Comparison of ENCODE assay signal across 1 cellular context in the genomic region with DNA sequence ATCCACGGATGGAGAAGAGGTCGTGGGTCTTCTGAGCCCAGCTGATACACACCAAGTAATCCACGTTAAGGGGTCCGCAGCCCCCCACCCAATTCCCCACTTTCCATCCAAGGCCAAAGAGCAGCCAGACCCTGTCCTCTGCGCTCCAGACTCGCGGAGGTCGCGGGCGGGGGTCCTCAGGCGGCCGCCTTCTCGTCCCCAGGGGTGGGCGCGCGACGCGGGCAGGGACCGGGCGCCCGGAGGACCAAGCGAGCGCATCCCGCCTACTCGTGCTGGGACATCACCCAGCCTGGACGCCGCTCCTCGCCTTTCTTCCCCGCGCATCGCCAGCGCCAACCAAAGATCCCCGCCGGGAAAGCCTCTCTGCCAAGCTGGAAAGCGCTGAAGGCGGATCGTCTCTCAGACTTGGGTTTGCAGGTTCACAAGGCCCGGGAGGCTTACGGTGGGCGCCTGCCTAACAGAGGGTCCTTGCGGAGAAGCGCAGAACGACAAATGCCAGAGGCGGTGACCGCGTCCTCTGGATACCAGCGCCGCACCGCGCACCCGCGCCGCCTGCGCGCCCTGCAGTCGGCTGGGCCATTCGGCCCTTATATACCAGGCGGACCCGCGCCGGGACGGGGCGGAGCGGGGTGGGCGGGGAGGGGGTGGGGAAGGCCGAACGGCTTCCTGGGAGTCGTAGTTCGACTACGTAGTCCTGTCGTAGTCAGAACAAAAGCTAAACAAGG.
A peak's percentile ranks its signal among the peaks of the same experiment; 100 is the strongest.
TF ChIP-seq lines count a peak whose summit lies in the region.

No MANE protein-coding gene starts in this region.

TF ChIP-seq in HepG2, 621 proteins besides CTCF, POLR2A, EP300 and RAD21 (continued from another document and continues in another):
- peak; percentile 65; the same call in 1 of the 2 replicates for TF ChIP-seq EED (CRISPR knock-in tag; IDR thresholded peaks at IDR 0.05)
- TF ChIP-seq U2AF1 (optimal IDR thresholded peaks at IDR 0.05; ENCODE audit: low read depth, low read length), result no peak
- peak; percentile 21; the same call in 1 of the 2 replicates for TF ChIP-seq HNF4A (CRISPR knock-in tag; IDR thresholded peaks at IDR 0.05)
- peak; percentile 49 for TF ChIP-seq SUZ12 (IDR thresholded peaks at IDR 0.05; ENCODE audit: low read depth, low read length)
- TF ChIP-seq BCL6 (CRISPR knock-in tag; IDR thresholded peaks at IDR 0.05), result peak; percentile 81
- TF ChIP-seq MYNN (CRISPR knock-in tag; IDR thresholded peaks at IDR 0.05; ENCODE audit: low read depth), result peak; percentile 90
- peak; percentile 38; the same call in 1 of the 2 replicates for TF ChIP-seq ZNF629 (CRISPR knock-in tag; conservative IDR thresholded peaks at IDR 0.05)
- TF ChIP-seq, protein P1, sequence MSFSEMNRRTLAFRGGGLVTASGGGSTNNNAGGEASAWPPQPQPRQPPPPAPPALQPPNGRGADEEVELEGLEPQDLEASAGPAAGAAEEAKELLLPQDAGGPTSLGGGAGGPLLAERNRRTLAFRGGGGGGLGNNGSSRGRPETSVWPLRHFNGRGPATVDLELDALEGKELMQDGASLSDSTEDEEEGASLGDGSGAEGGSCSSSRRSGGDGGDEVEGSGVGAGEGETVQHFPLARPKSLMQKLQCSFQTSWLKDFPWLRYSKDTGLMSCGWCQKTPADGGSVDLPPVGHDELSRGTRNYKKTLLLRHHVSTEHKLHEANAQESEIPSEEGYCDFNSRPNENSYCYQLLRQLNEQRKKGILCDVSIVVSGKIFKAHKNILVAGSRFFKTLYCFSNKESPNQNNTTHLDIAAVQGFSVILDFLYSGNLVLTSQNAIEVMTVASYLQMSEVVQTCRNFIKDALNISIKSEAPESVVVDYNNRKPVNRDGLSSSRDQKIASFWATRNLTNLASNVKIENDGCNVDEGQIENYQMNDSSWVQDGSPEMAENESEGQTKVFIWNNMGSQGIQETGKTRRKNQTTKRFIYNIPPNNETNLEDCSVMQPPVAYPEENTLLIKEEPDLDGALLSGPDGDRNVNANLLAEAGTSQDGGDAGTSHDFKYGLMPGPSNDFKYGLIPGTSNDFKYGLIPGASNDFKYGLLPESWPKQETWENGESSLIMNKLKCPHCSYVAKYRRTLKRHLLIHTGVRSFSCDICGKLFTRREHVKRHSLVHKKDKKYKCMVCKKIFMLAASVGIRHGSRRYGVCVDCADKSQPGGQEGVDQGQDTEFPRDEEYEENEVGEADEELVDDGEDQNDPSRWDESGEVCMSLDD (CRISPR knock-in tag; IDR thresholded peaks at IDR 0.05; ENCODE audit: borderline replicate concordance), result no peak
- TF ChIP-seq HMG20B (CRISPR knock-in tag; conservative IDR thresholded peaks at IDR 0.05), result 0 out of 2 replicates have a peak, but pooled peaks have one; percentile 40
- TF ChIP-seq RELA (CRISPR knock-in tag; IDR thresholded peaks at IDR 0.05), result peak; percentile 95
- TF ChIP-seq MIER3 (CRISPR knock-in tag; IDR thresholded peaks at IDR 0.05; ENCODE audit: borderline replicate concordance), result peak; percentile 54; the same call in 1 of the 2 replicates
- no peak for TF ChIP-seq PCBP1 (IDR thresholded peaks at IDR 0.05; ENCODE audit: borderline replicate concordance, low read depth, low read length)
- TF ChIP-seq, protein P2, sequence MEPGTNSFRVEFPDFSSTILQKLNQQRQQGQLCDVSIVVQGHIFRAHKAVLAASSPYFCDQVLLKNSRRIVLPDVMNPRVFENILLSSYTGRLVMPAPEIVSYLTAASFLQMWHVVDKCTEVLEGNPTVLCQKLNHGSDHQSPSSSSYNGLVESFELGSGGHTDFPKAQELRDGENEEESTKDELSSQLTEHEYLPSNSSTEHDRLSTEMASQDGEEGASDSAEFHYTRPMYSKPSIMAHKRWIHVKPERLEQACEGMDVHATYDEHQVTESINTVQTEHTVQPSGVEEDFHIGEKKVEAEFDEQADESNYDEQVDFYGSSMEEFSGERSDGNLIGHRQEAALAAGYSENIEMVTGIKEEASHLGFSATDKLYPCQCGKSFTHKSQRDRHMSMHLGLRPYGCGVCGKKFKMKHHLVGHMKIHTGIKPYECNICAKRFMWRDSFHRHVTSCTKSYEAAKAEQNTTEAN (CRISPR knock-in tag; conservative IDR thresholded peaks at IDR 0.05), result 0 out of 2 replicates have a peak, but pooled peaks have one; percentile 47
- peak; percentile 73 for TF ChIP-seq ZMYM4 (CRISPR knock-in tag; IDR thresholded peaks at IDR 0.05)
- no peak; the same call in 1 of the 2 replicates for TF ChIP-seq GTF3A (CRISPR knock-in tag; conservative IDR thresholded peaks at IDR 0.05)
- peak; percentile 100 for TF ChIP-seq POLR2G (IDR thresholded peaks at IDR 0.05; ENCODE audit: low read depth, low read length)
- TF ChIP-seq, protein P3, sequence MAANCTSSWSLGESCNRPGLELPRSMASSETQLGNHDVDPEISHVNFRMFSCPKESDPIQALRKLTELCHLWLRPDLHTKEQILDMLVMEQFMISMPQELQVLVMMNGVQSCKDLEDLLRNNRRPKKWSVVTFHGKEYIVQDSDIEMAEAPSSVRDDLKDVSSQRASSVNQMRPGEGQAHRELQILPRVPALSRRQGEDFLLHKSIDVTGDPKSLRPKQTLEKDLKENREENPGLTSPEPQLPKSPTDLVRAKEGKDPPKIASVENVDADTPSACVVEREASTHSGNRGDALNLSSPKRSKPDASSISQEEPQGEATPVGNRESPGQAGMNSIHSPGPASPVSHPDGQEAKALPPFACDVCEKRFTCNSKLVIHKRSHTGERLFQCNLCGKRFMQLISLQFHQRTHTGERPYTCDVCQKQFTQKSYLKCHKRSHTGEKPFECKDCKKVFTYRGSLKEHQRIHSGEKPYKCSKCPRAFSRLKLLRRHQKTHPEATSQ (CRISPR knock-in tag; IDR thresholded peaks at IDR 0.05; ENCODE audit: borderline replicate concordance), result peak; percentile 72; the same call in 1 of the 2 replicates
- TF ChIP-seq ZC3H4 (CRISPR knock-in tag; IDR thresholded peaks at IDR 0.05; ENCODE audit: borderline replicate concordance), result peak; percentile 45; the same call in 1 of the 2 replicates
- TF ChIP-seq PAF1 (CRISPR knock-in tag; IDR thresholded peaks at IDR 0.05), result no peak
- peak; percentile 60; the same call in 1 of the 2 replicates for TF ChIP-seq ZNF232 (CRISPR knock-in tag; IDR thresholded peaks at IDR 0.05; ENCODE audit: borderline replicate concordance)
- peak; percentile 79; the same call in 1 of the 2 replicates for TF ChIP-seq TARDBP (CRISPR knock-in tag; IDR thresholded peaks at IDR 0.05)
- TF ChIP-seq ZFP90 (CRISPR knock-in tag; IDR thresholded peaks at IDR 0.05; ENCODE audit: borderline replicate concordance), result peak; percentile 49; the same call in 1 of the 2 replicates
- TF ChIP-seq ARNT2 (CRISPR knock-in tag; IDR thresholded peaks at IDR 0.05; ENCODE audit: low read depth), result peak; percentile 96
- TF ChIP-seq ZNF572 (CRISPR knock-in tag; IDR thresholded peaks at IDR 0.05), result 0 out of 2 replicates have a peak, but pooled peaks have one; percentile 90
- 0 out of 2 replicates have a peak, but pooled peaks have one; percentile 59 for TF ChIP-seq ZNF746 (CRISPR knock-in tag; IDR thresholded peaks at IDR 0.05)
- TF ChIP-seq ZNF260 (CRISPR knock-in tag; IDR thresholded peaks at IDR 0.05; ENCODE audit: borderline replicate concordance, low read depth), result no peak
- TF ChIP-seq, protein P4, sequence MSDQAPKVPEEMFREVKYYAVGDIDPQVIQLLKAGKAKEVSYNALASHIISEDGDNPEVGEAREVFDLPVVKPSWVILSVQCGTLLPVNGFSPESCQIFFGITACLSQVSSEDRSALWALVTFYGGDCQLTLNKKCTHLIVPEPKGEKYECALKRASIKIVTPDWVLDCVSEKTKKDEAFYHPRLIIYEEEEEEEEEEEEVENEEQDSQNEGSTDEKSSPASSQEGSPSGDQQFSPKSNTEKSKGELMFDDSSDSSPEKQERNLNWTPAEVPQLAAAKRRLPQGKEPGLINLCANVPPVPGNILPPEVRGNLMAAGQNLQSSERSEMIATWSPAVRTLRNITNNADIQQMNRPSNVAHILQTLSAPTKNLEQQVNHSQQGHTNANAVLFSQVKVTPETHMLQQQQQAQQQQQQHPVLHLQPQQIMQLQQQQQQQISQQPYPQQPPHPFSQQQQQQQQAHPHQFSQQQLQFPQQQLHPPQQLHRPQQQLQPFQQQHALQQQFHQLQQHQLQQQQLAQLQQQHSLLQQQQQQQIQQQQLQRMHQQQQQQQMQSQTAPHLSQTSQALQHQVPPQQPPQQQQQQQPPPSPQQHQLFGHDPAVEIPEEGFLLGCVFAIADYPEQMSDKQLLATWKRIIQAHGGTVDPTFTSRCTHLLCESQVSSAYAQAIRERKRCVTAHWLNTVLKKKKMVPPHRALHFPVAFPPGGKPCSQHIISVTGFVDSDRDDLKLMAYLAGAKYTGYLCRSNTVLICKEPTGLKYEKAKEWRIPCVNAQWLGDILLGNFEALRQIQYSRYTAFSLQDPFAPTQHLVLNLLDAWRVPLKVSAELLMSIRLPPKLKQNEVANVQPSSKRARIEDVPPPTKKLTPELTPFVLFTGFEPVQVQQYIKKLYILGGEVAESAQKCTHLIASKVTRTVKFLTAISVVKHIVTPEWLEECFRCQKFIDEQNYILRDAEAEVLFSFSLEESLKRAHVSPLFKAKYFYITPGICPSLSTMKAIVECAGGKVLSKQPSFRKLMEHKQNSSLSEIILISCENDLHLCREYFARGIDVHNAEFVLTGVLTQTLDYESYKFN (CRISPR knock-in tag; conservative IDR thresholded peaks at IDR 0.05), result peak; percentile 40; the same call in 1 of the 2 replicates
- TF ChIP-seq MED1 (CRISPR knock-in tag; IDR thresholded peaks at IDR 0.05), result peak; percentile 67; the same call in 1 of the 2 replicates
- TF ChIP-seq, protein P5, sequence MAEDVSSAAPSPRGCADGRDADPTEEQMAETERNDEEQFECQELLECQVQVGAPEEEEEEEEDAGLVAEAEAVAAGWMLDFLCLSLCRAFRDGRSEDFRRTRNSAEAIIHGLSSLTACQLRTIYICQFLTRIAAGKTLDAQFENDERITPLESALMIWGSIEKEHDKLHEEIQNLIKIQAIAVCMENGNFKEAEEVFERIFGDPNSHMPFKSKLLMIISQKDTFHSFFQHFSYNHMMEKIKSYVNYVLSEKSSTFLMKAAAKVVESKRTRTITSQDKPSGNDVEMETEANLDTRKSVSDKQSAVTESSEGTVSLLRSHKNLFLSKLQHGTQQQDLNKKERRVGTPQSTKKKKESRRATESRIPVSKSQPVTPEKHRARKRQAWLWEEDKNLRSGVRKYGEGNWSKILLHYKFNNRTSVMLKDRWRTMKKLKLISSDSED (CRISPR knock-in tag; IDR thresholded peaks at IDR 0.05), result 0 out of 2 replicates have a peak, but pooled peaks have one; percentile 40
- peak; percentile 93 for TF ChIP-seq ZNF589 (CRISPR knock-in tag; conservative IDR thresholded peaks at IDR 0.05)
- TF ChIP-seq ZBTB38 (CRISPR knock-in tag; IDR thresholded peaks at IDR 0.05), result peak; percentile 89; the same call in 1 of the 2 replicates
- TF ChIP-seq ZNF569 (CRISPR knock-in tag; IDR thresholded peaks at IDR 0.05; ENCODE audit: borderline replicate concordance), result no peak
- TF ChIP-seq HES4 (CRISPR knock-in tag; IDR thresholded peaks at IDR 0.05; ENCODE audit: borderline replicate concordance), result no peak
- TF ChIP-seq, protein P6, sequence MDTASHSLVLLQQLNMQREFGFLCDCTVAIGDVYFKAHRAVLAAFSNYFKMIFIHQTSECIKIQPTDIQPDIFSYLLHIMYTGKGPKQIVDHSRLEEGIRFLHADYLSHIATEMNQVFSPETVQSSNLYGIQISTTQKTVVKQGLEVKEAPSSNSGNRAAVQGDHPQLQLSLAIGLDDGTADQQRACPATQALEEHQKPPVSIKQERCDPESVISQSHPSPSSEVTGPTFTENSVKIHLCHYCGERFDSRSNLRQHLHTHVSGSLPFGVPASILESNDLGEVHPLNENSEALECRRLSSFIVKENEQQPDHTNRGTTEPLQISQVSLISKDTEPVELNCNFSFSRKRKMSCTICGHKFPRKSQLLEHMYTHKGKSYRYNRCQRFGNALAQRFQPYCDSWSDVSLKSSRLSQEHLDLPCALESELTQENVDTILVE (CRISPR knock-in tag; IDR thresholded peaks at IDR 0.05), result peak; percentile 91
- 0 out of 2 replicates have a peak, but pooled peaks have one; percentile 33 for TF ChIP-seq KDM6A (CRISPR knock-in tag; IDR thresholded peaks at IDR 0.05; ENCODE audit: low read depth)
- no peak for TF ChIP-seq ATF7 (IDR thresholded peaks at IDR 0.05)
- TF ChIP-seq ATF7 (CRISPR knock-in tag; IDR thresholded peaks at IDR 0.05), result no peak
- 0 out of 2 replicates have a peak, but pooled peaks have one; percentile 12 for TF ChIP-seq ZKSCAN1 (IDR thresholded peaks at IDR 0.05; ENCODE audit: low read length)
- TF ChIP-seq, protein P7, sequence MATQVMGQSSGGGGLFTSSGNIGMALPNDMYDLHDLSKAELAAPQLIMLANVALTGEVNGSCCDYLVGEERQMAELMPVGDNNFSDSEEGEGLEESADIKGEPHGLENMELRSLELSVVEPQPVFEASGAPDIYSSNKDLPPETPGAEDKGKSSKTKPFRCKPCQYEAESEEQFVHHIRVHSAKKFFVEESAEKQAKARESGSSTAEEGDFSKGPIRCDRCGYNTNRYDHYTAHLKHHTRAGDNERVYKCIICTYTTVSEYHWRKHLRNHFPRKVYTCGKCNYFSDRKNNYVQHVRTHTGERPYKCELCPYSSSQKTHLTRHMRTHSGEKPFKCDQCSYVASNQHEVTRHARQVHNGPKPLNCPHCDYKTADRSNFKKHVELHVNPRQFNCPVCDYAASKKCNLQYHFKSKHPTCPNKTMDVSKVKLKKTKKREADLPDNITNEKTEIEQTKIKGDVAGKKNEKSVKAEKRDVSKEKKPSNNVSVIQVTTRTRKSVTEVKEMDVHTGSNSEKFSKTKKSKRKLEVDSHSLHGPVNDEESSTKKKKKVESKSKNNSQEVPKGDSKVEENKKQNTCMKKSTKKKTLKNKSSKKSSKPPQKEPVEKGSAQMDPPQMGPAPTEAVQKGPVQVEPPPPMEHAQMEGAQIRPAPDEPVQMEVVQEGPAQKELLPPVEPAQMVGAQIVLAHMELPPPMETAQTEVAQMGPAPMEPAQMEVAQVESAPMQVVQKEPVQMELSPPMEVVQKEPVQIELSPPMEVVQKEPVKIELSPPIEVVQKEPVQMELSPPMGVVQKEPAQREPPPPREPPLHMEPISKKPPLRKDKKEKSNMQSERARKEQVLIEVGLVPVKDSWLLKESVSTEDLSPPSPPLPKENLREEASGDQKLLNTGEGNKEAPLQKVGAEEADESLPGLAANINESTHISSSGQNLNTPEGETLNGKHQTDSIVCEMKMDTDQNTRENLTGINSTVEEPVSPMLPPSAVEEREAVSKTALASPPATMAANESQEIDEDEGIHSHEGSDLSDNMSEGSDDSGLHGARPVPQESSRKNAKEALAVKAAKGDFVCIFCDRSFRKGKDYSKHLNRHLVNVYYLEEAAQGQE (IDR thresholded peaks at IDR 0.05; ENCODE audit: borderline replicate concordance in 1 of 2, low read depth in 1 of 2, low read length in 2 of 2), result peak in 1 of 2 experiments; percentile 81; a peak in 2 of 4 replicates
- peak; percentile 61; the same call in 1 of the 2 replicates for TF ChIP-seq RFXAP (CRISPR knock-in tag; IDR thresholded peaks at IDR 0.05; ENCODE audit: borderline replicate concordance)
